ENCODE assay signal across 9 cellular contexts in genomic region chr15:52789601-52790165, GRCh38. TPM values are rescaled to one million over a fixed set of nuclear protein-coding genes. Genes with fewer than 3 reads are reported as not detected.
DNase-seq lines count a peak whose midpoint lies in the region; ATAC-seq and TF ChIP-seq lines count a peak whose summit lies in the region.
"Had no signal": no experiment of that assay in that cellular context is flagged by ENCODE, and none has a peak within 500 bp of the region (broad histone marks: within the 10 kb centered on the region; RNA-seq: fewer than 3 reads in every experiment).

No MANE protein-coding gene starts in this region.

- no peak overlapping the region for H4K91ac ChIP-seq in neuronal stem cell (ENCODE audit: low read depth, low read length, poor library complexity)

- WGBS in neuronal stem cell (ENCODE audit: extremely low coverage in 2 of 2, insufficient read length in 2 of 2, insufficient replicate concordance in 1 of 2), 2 donors: no CpG with 5 or more reads among the region's 50 CpGs

- H3K27me3 ChIP-seq in BJ (ENCODE audit: control insufficient read depth, insufficient read depth, low read length): peaks cover 68% of the 10 kb centered on the region
- peaks cover 58 to 96% (median 91%) of the 10 kb centered on the region in 3 experiments for H3K27me3 ChIP-seq in neuronal stem cell (ENCODE audit: control insufficient read depth in 3 of 3, insufficient read depth in 3 of 3, low read depth in 1 of 3, low read length in 3 of 3)

- peaks cover 23% of the 10 kb centered on the region for H3K4me1 Mint-ChIP-seq in endothelial cell (ENCODE audit: unreplicated experiment)

- no peak overlapping the region for H3K4ac ChIP-seq in neuronal stem cell (ENCODE audit: low read length)

- H3K4me3 Mint-ChIP-seq in endothelial cell (ENCODE audit: unreplicated experiment): peak overlapping the region; percentile 89

- no peaks in the 10 kb centered on the region for H3K79me1 ChIP-seq in neuronal stem cell (ENCODE audit: low read depth, low read length)

- DNase-seq in BJ (ENCODE audit: low read depth) (no peak), RPMI7951 (ENCODE audit: low read depth) (peak; percentile 28), endothelial cell (ENCODE audit: low spot score) (peak; percentile 36), neuronal stem cell (ENCODE audit: low spot score) (peak; percentile 33), ureter (ENCODE audit: low spot score) (no peak)

- no peaks in the 10 kb centered on the region for H3K36me3 ChIP-seq in BJ (ENCODE audit: control insufficient read depth, insufficient read depth, low read length)
- H3K36me3 ChIP-seq in neuronal stem cell (replicated peaks in 1 of 2; ENCODE audit: control insufficient read depth in 2 of 2, insufficient read depth in 2 of 2, low read length in 2 of 2): no peaks in the 10 kb centered on the region

- H2BK120ac ChIP-seq in neuronal stem cell (ENCODE audit: low read depth, low read length): no peak overlapping the region

- H3K18ac ChIP-seq in neuronal stem cell (ENCODE audit: low read length): peak overlapping the region; percentile 79

- H2BK12ac ChIP-seq in neuronal stem cell (ENCODE audit: low read length): peak overlapping the region; percentile 91

- H3K27ac ChIP-seq in neuronal stem cell (replicated peaks; ENCODE audit: low read length): no peak overlapping the region

- TF ChIP-seq CTCF in BJ (IDR thresholded peaks at IDR 0.05; ENCODE audit: insufficient read depth, low read depth, low read length) (no peak), endothelial cell (IDR thresholded peaks at IDR 0.05; ENCODE audit: unreplicated experiment) (no peak)

- peak overlapping the region; percentile 95 for H3K4me2 ChIP-seq in neuronal stem cell (ENCODE audit: insufficient read depth, low read length, poor library complexity, severe bottlenecking)

- H2BK15ac ChIP-seq in neuronal stem cell (ENCODE audit: low read length): peak overlapping the region; percentile 63

- peak overlapping the region; percentile 94 for H3K23ac ChIP-seq in neuronal stem cell (ENCODE audit: low read depth, low read length, poor library complexity)

- peak overlapping the region; percentile 97 for H2AFZ ChIP-seq in neuronal stem cell (ENCODE audit: low read length)

- H3K14ac ChIP-seq in neuronal stem cell (ENCODE audit: low read length): no peak overlapping the region

- H3K9me3 ChIP-seq in neuronal stem cell (replicated peaks in 1 of 2; ENCODE audit: control insufficient read depth in 2 of 2, insufficient read depth in 1 of 2, low read depth in 1 of 2, low read length in 2 of 2): peaks cover 3 to 10% of the 10 kb centered on the region in 2 donors

- H2AK5ac ChIP-seq in neuronal stem cell (ENCODE audit: low read depth, low read length): no peak overlapping the region

- H3K9ac ChIP-seq in neuronal stem cell (ENCODE audit: low read depth, low read length, poor library complexity): peak overlapping the region; percentile 80

- no peaks in the 10 kb centered on the region for H3K36me3 Mint-ChIP-seq in endothelial cell (ENCODE audit: low read depth, unreplicated experiment)

- peaks cover 35% of the 10 kb centered on the region for H3K27me3 Mint-ChIP-seq in endothelial cell (ENCODE audit: unreplicated experiment)

- H3K27ac Mint-ChIP-seq in endothelial cell (ENCODE audit: unreplicated experiment): no peak overlapping the region

- CTCF ChIA-PET in BJ (lab: Yijun Ruan, JAX): no interaction called here

- H3K9me3 Mint-ChIP-seq in endothelial cell (ENCODE audit: unreplicated experiment): no peaks in the 10 kb centered on the region

- H4K8ac ChIP-seq in neuronal stem cell (ENCODE audit: low read depth, low read length): peak overlapping the region; percentile 7

- no peak overlapping the region for H2BK5ac ChIP-seq in neuronal stem cell (ENCODE audit: low read length)

- H3K4me3 ChIP-seq in BJ (ENCODE audit: low read depth, low read length) (peak overlapping the region; percentile 45), neuronal stem cell (ENCODE audit: low read length in 2 of 2) (peak overlapping the region; percentile 56 to 78)

- POLR2A ChIA-PET in BJ (lab: Charles Lee): no interaction called here

- ATAC-seq in GM21447 (IDR thresholded peaks at IDR 0.05; ENCODE audit: unreplicated experiment) (peak; percentile 29), HG02763 (IDR thresholded peaks at IDR 0.05; ENCODE audit: unreplicated experiment) (no peak), HG02973 (IDR thresholded peaks at IDR 0.05; ENCODE audit: unreplicated experiment) (no peak)

- peaks cover 26 to 35% of the 10 kb centered on the region in 2 donors for H3K4me1 ChIP-seq in neuronal stem cell (ENCODE audit: control insufficient read depth in 2 of 2, insufficient read depth in 1 of 2, low read depth in 1 of 2, low read length in 2 of 2)

RNA-seq across cellular contexts. Expression of gene ONECUT1, which starts 0.5 kb away (rescaled TPM):
- not detected in 2 replicates for polyA plus RNA-seq in BJ (2011; rRNA removed)
- 0.19 TPM in 1 of 2 replicates, not detected in the other for polyA minus RNA-seq in BJ (2011; rRNA and poly(A)+ RNA removed)
- not detected in 2 replicates for total RNA-seq in RPMI7951 (2014; rRNA removed; shearing (Covaris generic))
- total RNA-seq in endothelial cell (ENCODE audit: unreplicated experiment): 0.69 TPM
- 0.24 TPM for polyA plus RNA-seq in neuronal stem cell (2013, experiment 1 of 2)
- 0.24 TPM for polyA plus RNA-seq in neuronal stem cell (2013, experiment 2 of 2)
- not detected for total RNA-seq in ureter
- total RNA-seq: HT1080 had no signal

Comparison
In these comparisons a context has a peak if more than half of its experiments do, and no peak if none do; other contexts are left out.
1. DNase-seq: peak in RPMI7951 (single experiment), endothelial cell (single experiment) and neuronal stem cell (single experiment); none in BJ (single experiment) and ureter (single experiment).